Comparison of ENCODE assay signal across 17 cellular contexts in the genomic region with DNA sequence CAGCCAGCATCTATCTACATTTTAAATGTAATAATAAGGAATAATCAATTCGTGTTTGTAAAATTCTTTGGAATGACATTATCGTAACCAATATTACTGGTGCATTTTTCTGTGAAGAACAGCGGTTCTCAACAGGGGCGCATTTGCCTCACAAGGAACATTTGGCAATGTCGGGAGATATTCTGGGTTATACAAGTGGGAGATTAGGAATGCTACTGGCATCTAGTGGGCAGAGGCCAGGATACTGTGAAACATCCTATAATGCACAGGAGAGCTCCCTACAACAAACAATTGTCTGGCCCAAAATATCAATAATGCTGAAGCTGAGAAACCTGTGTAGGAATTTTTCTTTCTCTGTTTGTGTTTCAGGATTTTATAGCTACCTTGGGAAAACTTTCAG. TPM values are rescaled to one million over a fixed set of nuclear protein-coding genes. Genes with fewer than 3 reads are reported as not detected.
DNase-seq lines count a peak whose midpoint lies in the region; ATAC-seq and TF ChIP-seq lines count a peak whose summit lies in the region.
"Had no signal": no experiment of that assay in that cellular context is flagged by ENCODE, and none has a peak within 500 bp of the region (broad histone marks: within the 10 kb centered on the region; RNA-seq: fewer than 3 reads in every experiment).

No MANE protein-coding gene starts in this region.

- TF ChIP-seq CTCF in 22Rv1 (IDR thresholded peaks at IDR 0.05) = peak; percentile 9; the same call in 1 of the 2 replicates
- peak; percentile 45 for TF ChIP-seq CTCF in foreskin keratinocyte (conservative IDR thresholded peaks at IDR 0.05)

- H3K4me1 ChIP-seq in foreskin keratinocyte = peaks cover 16% of the 10 kb centered on the region

- H3K27me3 ChIP-seq in foreskin keratinocyte = no peaks in the 10 kb centered on the region
- H3K27me3 ChIP-seq: BLaER1 treated with 17β-estradiol and CSF1 and Interleukin-3, amounts not matched to agents 10 nM and 100 nM had no signal

- in situ Hi-C loops in SK-MEL-5 (cut with HindIII; ENCODE audit: low pct_unique_long_range_greater_than_20kb, low sequenced_read_pairs) = loop anchor here (10.0 kb wide), 1 partner anchor 87 kb away; no protein-coding TSS in a partner anchor

- ATAC-seq in foreskin keratinocyte (no peak), HG03354 (IDR thresholded peaks at IDR 0.05; ENCODE audit: poor library complexity, severe bottlenecking, unreplicated experiment) (no peak)

- H3K27ac ChIP-seq in 22Rv1 (no peak overlapping the region), foreskin keratinocyte (no peak overlapping the region)
- H3K27ac ChIP-seq: SJCRH30 had no signal

- intact Hi-C loops in head of caudate nucleus (cut with DNase I) = loop anchor here (2.0 kb wide), 1 partner anchor 87 kb away; no protein-coding TSS in a partner anchor

- DNase-seq in H4 (ENCODE audit: low spot score) (peak; percentile 27), SK-MEL-5 (ENCODE audit: low read depth, low spot score) (peak; percentile 44), foreskin keratinocyte (no peak), T-helper 2 cell (no peak), head of caudate nucleus (no peak), superior temporal gyrus (ENCODE audit: extremely low spot score) (no peak)
- DNase-seq: activated B cell treated with CpG ODN at 0.5 μM for 24 hours; activated CD8-positive, alpha-beta memory T cell treated with anti-CD3 and anti-CD28 coated beads, Interleukin-2, amount 50 U/mL, for 48 hours; activated naive CD8-positive, alpha-beta T cell treated with anti-CD3 and anti-CD28 coated beads for 36 hours; SJCRH30; stimulated activated CD4-positive, alpha-beta T cell treated with anti-CD3 and anti-CD28 coated beads, Interleukin-4, amount 100 ng/mL, for 24 hours; stimulated activated naive B cell treated with anti-CD40 and anti-IgM and Interleukin-4, amounts not matched to agents 10 μg/mL and 1 μg/mL and 100 μg/mL, for 72 hours had no signal

RNA-seq across cellular contexts. Expression of gene ACP3, which starts 25.0 kb away (rescaled TPM):
- 1.2 TPM in 1 of 2 replicates, not detected in the other for total RNA-seq in H4 (2014; rRNA removed; shearing (Covaris generic))
- total RNA-seq in SK-MEL-5 (2014; rRNA removed; shearing (Covaris generic)) = 0.26 TPM in 1 of 2 replicates, not detected in the other
- polyA plus RNA-seq in SK-MEL-5 (2015; cell fraction: cytosol; rRNA removed) = not detected in 2 replicates
- polyA plus RNA-seq in SK-MEL-5 (2015; cell fraction: nucleus; rRNA removed) = not detected in 2 replicates
- total RNA-seq in foreskin keratinocyte = 0.21 and 0.78 TPM in 2 replicates
- 0.12 and 0.21 TPM in 2 replicates for polyA plus RNA-seq in foreskin keratinocyte
- total RNA-seq: activated naive CD8-positive, alpha-beta T cell treated with anti-CD3 and anti-CD28 coated beads for 36 hours; G401; renal cortical epithelial cell; SJCRH30 had no signal

Comparison
In these comparisons a context has a peak if more than half of its experiments do, and no peak if none do; other contexts are left out.
1. DNase-seq: peak in H4 (single experiment) and SK-MEL-5 (single experiment); none in foreskin keratinocyte (0 of 2), T-helper 2 cell (0 of 5), head of caudate nucleus (0 of 42) and superior temporal gyrus (single experiment).